27 cellular contexts compared by ENCODE assay signal in the genomic region with DNA sequence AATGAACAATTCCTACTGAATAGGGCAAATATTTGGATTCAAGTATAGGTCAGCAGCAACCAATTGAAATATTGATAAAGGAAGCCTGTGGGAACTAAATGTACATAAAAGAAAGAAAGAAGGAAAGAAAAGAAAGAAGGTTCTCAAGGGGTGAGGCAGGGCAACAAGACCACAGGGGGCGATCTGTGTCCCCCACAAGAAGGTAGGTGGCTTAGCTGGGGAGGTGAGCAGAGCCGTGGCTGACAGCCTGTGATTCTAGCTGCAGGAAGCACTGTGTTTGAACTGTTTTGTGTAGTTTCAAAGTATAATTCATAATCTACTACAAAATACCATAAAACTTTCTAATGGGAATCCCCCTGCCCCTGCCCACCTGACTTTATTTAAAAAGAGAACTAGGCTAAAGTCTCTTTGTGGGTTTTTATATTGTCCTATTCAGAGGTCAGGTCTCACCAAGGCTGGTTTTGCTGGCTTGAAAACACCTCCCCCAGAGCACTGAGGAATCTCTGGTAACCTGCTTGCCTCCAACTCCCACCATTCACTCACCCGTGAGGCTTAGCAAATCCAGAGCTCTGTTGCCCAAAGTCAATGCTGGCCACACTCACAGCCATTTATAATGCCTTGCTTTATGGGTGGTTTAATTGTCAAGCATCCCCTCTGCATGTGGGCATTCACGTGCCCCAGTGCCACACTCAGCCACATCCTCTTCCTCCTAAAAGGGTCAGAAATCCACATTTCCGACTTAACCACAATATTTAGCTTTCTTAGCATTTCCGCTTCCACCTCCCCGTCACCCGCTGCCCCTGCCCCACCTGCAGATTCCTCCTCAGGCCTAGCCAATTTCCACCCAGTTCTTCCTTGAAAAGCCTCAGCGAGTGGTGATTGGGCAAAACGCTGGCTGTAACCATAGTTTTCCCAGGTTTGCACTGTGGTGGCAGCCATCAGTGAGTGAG. TPM values are rescaled to one million over a fixed set of nuclear protein-coding genes. Genes with fewer than 3 reads are reported as not detected.
DNase-seq lines count a peak whose midpoint lies in the region; ATAC-seq and TF ChIP-seq lines count a peak whose summit lies in the region.
"Had no signal": no experiment of that assay in that cellular context is flagged by ENCODE, and none has a peak within 500 bp of the region (broad histone marks: within the 10 kb centered on the region; RNA-seq: fewer than 3 reads in every experiment).

No MANE protein-coding gene starts in this region.

- H3K4ac ChIP-seq in neuronal stem cell (ENCODE audit: low read length): no peak overlapping the region

- peak overlapping the region; percentile 10 for H2BK120ac ChIP-seq in neuronal stem cell (ENCODE audit: low read depth, low read length)

- H2BK12ac ChIP-seq in neuronal stem cell (ENCODE audit: low read length): no peak overlapping the region

- H3K4me3 Mint-ChIP-seq in activated CD4-positive, alpha-beta T cell treated with anti-CD3 and anti-CD28 coated beads, Interleukin-2, amount 10 ng/mL, durations not matched to agents 7 days and 5 days: no peak overlapping the region
- H3K4me3 Mint-ChIP-seq: activated naive CD4-positive, alpha-beta T cell treated with anti-CD3 and anti-CD28 coated beads, Interleukin-2, amount 50 U/mL, for 24 hours; stimulated activated naive B cell treated with anti-CD40 and anti-IgM and Interleukin-4, amounts not matched to agents 10 μg/mL and 1 μg/mL and 100 μg/mL, for 72 hours had no signal

- H3K27ac ChIP-seq in WERI-Rb-1: no peak overlapping the region
- peak overlapping the region; percentile 46 for H3K27ac ChIP-seq in neuronal stem cell (replicated peaks; ENCODE audit: low read length)
- H3K27ac ChIP-seq: breast epithelium, HL-60, KMS-11, ovary, upper lobe of right lung had no signal

- H3K4me1 ChIP-seq in neuronal stem cell (ENCODE audit: control insufficient read depth in 2 of 2, insufficient read depth in 1 of 2, low read depth in 1 of 2, low read length in 2 of 2): peaks cover 0 to 17% of the 10 kb centered on the region in 2 donors
- H3K4me1 ChIP-seq: breast epithelium, upper lobe of right lung had no signal

- H2BK15ac ChIP-seq in neuronal stem cell (ENCODE audit: low read length): peak overlapping the region; percentile 59

- no peak overlapping the region for H3K4me3 ChIP-seq in Jurkat, Clone E6-1 (ENCODE audit: low read length)
- H3K4me3 ChIP-seq in WERI-Rb-1 (ENCODE audit: low read depth, low read length): no peak overlapping the region
- H3K4me3 ChIP-seq in neuronal stem cell (ENCODE audit: low read length in 2 of 2): no peak overlapping the region
- H3K4me3 ChIP-seq: breast epithelium, GM12878, lung, MG63, ovary, upper lobe of right lung had no signal

- H3K9me3 ChIP-seq in WERI-Rb-1 (ENCODE audit: severe bottlenecking) (no peaks in the 10 kb centered on the region), neuronal stem cell (replicated peaks in 1 of 2; ENCODE audit: control insufficient read depth in 2 of 2, insufficient read depth in 1 of 2, low read depth in 1 of 2, low read length in 2 of 2) (no peaks in the 10 kb centered on the region)
- H3K9me3 ChIP-seq: breast epithelium, MG63, ovary, upper lobe of right lung had no signal

- H3K36me3 ChIP-seq in WERI-Rb-1: no peaks in the 10 kb centered on the region
- H3K36me3 ChIP-seq in neuronal stem cell (replicated peaks in 1 of 2; ENCODE audit: control insufficient read depth in 2 of 2, insufficient read depth in 2 of 2, low read length in 2 of 2): no peaks in the 10 kb centered on the region
- H3K36me3 ChIP-seq: breast epithelium, MG63, ovary, upper lobe of right lung had no signal

- H3K36me3 Mint-ChIP-seq in activated CD4-positive, alpha-beta T cell treated with anti-CD3 and anti-CD28 coated beads, Interleukin-2, amount 10 ng/mL, durations not matched to agents 7 days and 5 days (ENCODE audit: low read depth): no peaks in the 10 kb centered on the region
- H3K36me3 Mint-ChIP-seq: activated naive CD4-positive, alpha-beta T cell treated with anti-CD3 and anti-CD28 coated beads, Interleukin-2, amount 50 U/mL, for 24 hours; immature natural killer cell; naive thymus-derived CD4-positive, alpha-beta T cell; stimulated activated naive B cell treated with anti-CD40 and anti-IgM and Interleukin-4, amounts not matched to agents 10 μg/mL and 1 μg/mL and 100 μg/mL, for 72 hours had no signal

- no peak for ATAC-seq in GM21367 (IDR thresholded peaks at IDR 0.05; ENCODE audit: unreplicated experiment)
- ATAC-seq: GM12878; left cardiac atrium; naive thymus-derived CD4-positive, alpha-beta T cell; upper lobe of right lung had no signal

- H4K91ac ChIP-seq in neuronal stem cell (ENCODE audit: low read depth, low read length, poor library complexity): no peak overlapping the region

- H3K79me1 ChIP-seq in neuronal stem cell (ENCODE audit: low read depth, low read length): no peaks in the 10 kb centered on the region

- peaks cover 10% of the 10 kb centered on the region for H3K4me1 Mint-ChIP-seq in activated CD4-positive, alpha-beta T cell treated with anti-CD3 and anti-CD28 coated beads, Interleukin-2, amount 10 ng/mL, durations not matched to agents 7 days and 5 days

- CTCF ChIA-PET in activated CD4-positive, alpha-beta T cell treated with anti-CD3 and anti-CD28 coated beads, Interleukin-2, amount 10 ng/mL, durations not matched to agents 7 days and 5 days (lab: Charles Lee): interaction anchor here (1.5 kb wide), 1 partner anchor 39 kb away, joined by 3 read pairs; no protein-coding TSS in a partner anchor

- peak; percentile 42 for TF ChIP-seq CTCF in WERI-Rb-1 (IDR thresholded peaks at IDR 0.05; ENCODE audit: low read depth, low read length)

- H3K14ac ChIP-seq in neuronal stem cell (ENCODE audit: low read length): no peak overlapping the region

- peak overlapping the region; percentile 30 for H2BK5ac ChIP-seq in neuronal stem cell (ENCODE audit: low read length)

- peak overlapping the region; percentile 33 for H2AK5ac ChIP-seq in neuronal stem cell (ENCODE audit: low read depth, low read length)

- no peak overlapping the region for H3K9ac ChIP-seq in neuronal stem cell (ENCODE audit: low read depth, low read length, poor library complexity)
- H3K9ac ChIP-seq: KMS-11 had no signal

- H3K18ac ChIP-seq in neuronal stem cell (ENCODE audit: low read length): peak overlapping the region; percentile 91

- H3K27ac Mint-ChIP-seq in activated CD4-positive, alpha-beta T cell treated with anti-CD3 and anti-CD28 coated beads, Interleukin-2, amount 10 ng/mL, durations not matched to agents 7 days and 5 days: peak overlapping the region; percentile 46
- H3K27ac Mint-ChIP-seq: activated naive CD4-positive, alpha-beta T cell treated with anti-CD3 and anti-CD28 coated beads, Interleukin-2, amount 50 U/mL, for 24 hours; stimulated activated naive B cell treated with anti-CD40 and anti-IgM and Interleukin-4, amounts not matched to agents 10 μg/mL and 1 μg/mL and 100 μg/mL, for 72 hours had no signal

- peak overlapping the region; percentile 37 for H3K4me2 ChIP-seq in neuronal stem cell (ENCODE audit: insufficient read depth, low read length, poor library complexity, severe bottlenecking)
- H3K4me2 ChIP-seq: KMS-11 had no signal

- no peak for DNase-seq in activated CD4-positive, alpha-beta T cell treated with anti-CD3 and anti-CD28 coated beads, Interleukin-2, amount 10 ng/mL, durations not matched to agents 7 days and 5 days
- DNase-seq in activated CD4-positive, alpha-beta T cell treated with anti-CD3 and anti-CD28 coated beads for 4 hours: no peak
- peak; percentile 50 for DNase-seq in Jurkat, Clone E6-1 (ENCODE audit: low read depth, low spot score)
- DNase-seq in WERI-Rb-1: no peak
- no peak for DNase-seq in neuronal stem cell (ENCODE audit: low spot score)
- DNase-seq in NCI-H446 treated with DMSO at 0.1 percent for 48 hours (lab: John Stamatoyannopoulos, UW): no peak
- DNase-seq in HPDE6-E6E7 (ENCODE audit: extremely low spot score): no peak
- DNase-seq: effector CD4-positive, alpha-beta T cell; HCEC 1CT; hippocampal formation; immature natural killer cell; left cardiac atrium; MG63; naive thymus-derived CD4-positive, alpha-beta T cell; NCI-H1436; NCI-H2107; NCI-H82; ovary; stimulated activated naive B cell treated with anti-CD40 and anti-IgM and Interleukin-4, amounts not matched to agents 10 μg/mL and 1 μg/mL and 100 μg/mL, for 72 hours; upper lobe of right lung had no signal

- peaks cover 25% of the 10 kb centered on the region for H3K27me3 Mint-ChIP-seq in activated CD4-positive, alpha-beta T cell treated with anti-CD3 and anti-CD28 coated beads, Interleukin-2, amount 10 ng/mL, durations not matched to agents 7 days and 5 days

- H3K9me3 Mint-ChIP-seq in activated CD4-positive, alpha-beta T cell treated with anti-CD3 and anti-CD28 coated beads, Interleukin-2, amount 10 ng/mL, durations not matched to agents 7 days and 5 days: no peaks in the 10 kb centered on the region
- H3K9me3 Mint-ChIP-seq: activated naive CD4-positive, alpha-beta T cell treated with anti-CD3 and anti-CD28 coated beads, Interleukin-2, amount 50 U/mL, for 24 hours; naive thymus-derived CD4-positive, alpha-beta T cell; stimulated activated naive B cell treated with anti-CD40 and anti-IgM and Interleukin-4, amounts not matched to agents 10 μg/mL and 1 μg/mL and 100 μg/mL, for 72 hours had no signal

- no peak overlapping the region for H3K23ac ChIP-seq in neuronal stem cell (ENCODE audit: low read depth, low read length, poor library complexity)

- POLR2A ChIA-PET in activated CD4-positive, alpha-beta T cell treated with anti-CD3 and anti-CD28 coated beads, Interleukin-2, amount 10 ng/mL, durations not matched to agents 7 days and 5 days (lab: Charles Lee): no interaction called here

- no peaks in the 10 kb centered on the region for H3K27me3 ChIP-seq in WERI-Rb-1 (ENCODE audit: insufficient read depth, low read depth, severe bottlenecking)
- H3K27me3 ChIP-seq in neuronal stem cell (ENCODE audit: control insufficient read depth in 3 of 3, insufficient read depth in 3 of 3, low read depth in 1 of 3, low read length in 3 of 3): peaks cover 0 to 28% (median 0%) of the 10 kb centered on the region in 3 experiments
- H3K27me3 ChIP-seq: breast epithelium, MG63, ovary, upper lobe of right lung had no signal

- H4K8ac ChIP-seq in neuronal stem cell (ENCODE audit: low read depth, low read length): no peak overlapping the region

- no CpG with 5 or more reads among the region's 10 CpGs for WGBS in neuronal stem cell (ENCODE audit: extremely low coverage in 2 of 2, insufficient read length in 2 of 2, insufficient replicate concordance in 1 of 2), 2 donors

- H2AFZ ChIP-seq in neuronal stem cell (ENCODE audit: low read length): no peak overlapping the region

RNA-seq across cellular contexts. Expression of a gene that starts 36.4 kb away (rescaled TPM):
- 10 to 100 TPM; 52.8 to 55.4 TPM for total RNA-seq in activated CD4-positive, alpha-beta T cell treated with anti-CD3 and anti-CD28 coated beads, Interleukin-2, amount 10 ng/mL, durations not matched to agents 7 days and 5 days
- polyA plus RNA-seq in Jurkat, Clone E6-1 (2012; ENCODE audit: insufficient read depth, insufficient read length): 49.0 TPM
- 211 TPM for polyA plus RNA-seq in neuronal stem cell (2013, experiment 1 of 2)
- 227 TPM for polyA plus RNA-seq in neuronal stem cell (2013, experiment 2 of 2)
